In genomic region chr5:132737982-132738770, GRCh38 we compare ENCODE assay signal across 8 cellular contexts. TPM values are rescaled to one million over a fixed set of nuclear protein-coding genes. Genes with fewer than 3 reads are reported as not detected.
DNase-seq lines count a peak whose midpoint lies in the region; ATAC-seq and TF ChIP-seq lines count a peak whose summit lies in the region.

No MANE protein-coding gene starts in this region.

- H3K4me1 ChIP-seq in testis = peaks cover 7% of the 10 kb centered on the region

- 41% methylated on average over 10 of the region's 10 CpGs for WGBS in testis, 2 donors

- H3K9me3 Mint-ChIP-seq in T-helper 2 cell treated with Interferon-gamma antibody and Interleukin-4, amounts not matched to agents 5 μg/mL and 100 μg/mL, for 36 hours = no peaks in the 10 kb centered on the region
- peaks cover 6% of the 10 kb centered on the region for H3K9me3 Mint-ChIP-seq in stimulated activated memory B cell treated with anti-CD40 and anti-IgM and Interleukin-4, amounts not matched to agents 10 μg/mL and 1 μg/mL and 100 μg/mL, for 72 hours

- DNase-seq in T-helper 2 cell treated with Interferon-gamma antibody and Interleukin-4, amounts not matched to agents 5 μg/mL and 100 μg/mL, for 36 hours (ENCODE audit: low spot score) = no peak
- DNase-seq in T-helper 2 cell (no peak), T-helper 17 cell (no peak), foreskin fibroblast (no peak), testis (no peak)

- H3K4me3 Mint-ChIP-seq in T-helper 2 cell treated with Interferon-gamma antibody and Interleukin-4, amounts not matched to agents 5 μg/mL and 100 μg/mL, for 36 hours = peak overlapping the region; percentile 90
- H3K4me3 Mint-ChIP-seq in T-helper 17 cell = peak overlapping the region; percentile 55
- peak overlapping the region; percentile 81 for H3K4me3 Mint-ChIP-seq in stimulated activated memory B cell treated with anti-CD40 and anti-IgM and Interleukin-4, amounts not matched to agents 10 μg/mL and 1 μg/mL and 100 μg/mL, for 72 hours

- H3K9me3 ChIP-seq in T-helper 17 cell (ENCODE audit: control insufficient read depth, low read length, poor library complexity, severe bottlenecking) = no peaks in the 10 kb centered on the region
- no peaks in the 10 kb centered on the region for H3K9me3 ChIP-seq in testis

- H3K27ac ChIP-seq in testis = peak overlapping the region in 1 of 2 donors; percentile 80

- no peak for TF ChIP-seq CTCF in foreskin fibroblast (IDR thresholded peaks at IDR 0.05; ENCODE audit: low read depth, low read length)
- no peak for TF ChIP-seq CTCF in testis (IDR thresholded peaks at IDR 0.05)

- TF ChIP-seq POLR2A in testis (IDR thresholded peaks at IDR 0.05) = no peak

- peaks cover 37% of the 10 kb centered on the region for H3K4me1 Mint-ChIP-seq in T-helper 2 cell treated with Interferon-gamma antibody and Interleukin-4, amounts not matched to agents 5 μg/mL and 100 μg/mL, for 36 hours (ENCODE audit: low read depth)
- peaks cover 33% of the 10 kb centered on the region for H3K4me1 Mint-ChIP-seq in T-helper 17 cell
- peaks cover 27% of the 10 kb centered on the region for H3K4me1 Mint-ChIP-seq in stimulated activated memory B cell treated with anti-CD40 and anti-IgM and Interleukin-4, amounts not matched to agents 10 μg/mL and 1 μg/mL and 100 μg/mL, for 72 hours

- H3K27me3 Mint-ChIP-seq in T-helper 2 cell treated with Interferon-gamma antibody and Interleukin-4, amounts not matched to agents 5 μg/mL and 100 μg/mL, for 36 hours (ENCODE audit: low read depth) = peaks cover 35% of the 10 kb centered on the region
- H3K27me3 Mint-ChIP-seq in T-helper 17 cell = no peaks in the 10 kb centered on the region
- H3K27me3 Mint-ChIP-seq in stimulated activated memory B cell treated with anti-CD40 and anti-IgM and Interleukin-4, amounts not matched to agents 10 μg/mL and 1 μg/mL and 100 μg/mL, for 72 hours = peaks cover 14% of the 10 kb centered on the region

- H3K4me3 ChIP-seq in foreskin fibroblast (ENCODE audit: low read depth in 1 of 2, low read length in 2 of 2) = peak overlapping the region; percentile 82 to 85
- H3K4me3 ChIP-seq in testis = peak overlapping the region in 1 of 2 donors; percentile 79

- peaks cover 8% of the 10 kb centered on the region for H3K36me3 Mint-ChIP-seq in T-helper 2 cell treated with Interferon-gamma antibody and Interleukin-4, amounts not matched to agents 5 μg/mL and 100 μg/mL, for 36 hours (ENCODE audit: low read depth)
- H3K36me3 Mint-ChIP-seq in T-helper 17 cell (ENCODE audit: low read depth) = peaks cover 8% of the 10 kb centered on the region
- peaks cover 10% of the 10 kb centered on the region for H3K36me3 Mint-ChIP-seq in stimulated activated memory B cell treated with anti-CD40 and anti-IgM and Interleukin-4, amounts not matched to agents 10 μg/mL and 1 μg/mL and 100 μg/mL, for 72 hours

- ATAC-seq in T-helper 17 cell (no peak), esophagus mucosa (no peak), HG02759 (IDR thresholded peaks at IDR 0.05; ENCODE audit: unreplicated experiment) (no peak)
- no peak for ATAC-seq in stimulated activated memory B cell treated with anti-CD40 and anti-IgM and Interleukin-4, amounts not matched to agents 10 μg/mL and 1 μg/mL and 100 μg/mL, for 72 hours

- H3K36me3 ChIP-seq in testis (ENCODE audit: low read depth, missing control alignments) = no peaks in the 10 kb centered on the region

- intact Hi-C loops in testis (cut with DNase I; ENCODE audit: low total_unique reads) = no loop called here

- peak overlapping the region; percentile 89 for H3K27ac Mint-ChIP-seq in T-helper 2 cell treated with Interferon-gamma antibody and Interleukin-4, amounts not matched to agents 5 μg/mL and 100 μg/mL, for 36 hours
- peak overlapping the region; percentile 89 for H3K27ac Mint-ChIP-seq in T-helper 17 cell
- peak overlapping the region; percentile 66 for H3K27ac Mint-ChIP-seq in stimulated activated memory B cell treated with anti-CD40 and anti-IgM and Interleukin-4, amounts not matched to agents 10 μg/mL and 1 μg/mL and 100 μg/mL, for 72 hours

- H3K27me3 ChIP-seq in testis = no peaks in the 10 kb centered on the region

RNA-seq across cellular contexts. Expression of gene KIF3A, which starts 0.8 kb away (rescaled TPM):
- total RNA-seq in T-helper 17 cell (10 to 100 TPM; 12.6 to 17.9 TPM), esophagus mucosa (5.5 TPM), testis (10 to 100 TPM; 30.8 to 38.6 TPM)
- 23.2 TPM for polyA plus RNA-seq in testis (ENCODE audit: insufficient read depth, low read depth, low replicate concordance)

RNA-seq across cellular contexts. Expression of gene CCNI2, which starts 9.1 kb away (rescaled TPM):
- total RNA-seq in T-helper 17 cell (10 to 100 TPM in 1 of 2 donors, 1 to 10 TPM in 1; 8.7 to 13.7 TPM), esophagus mucosa (not detected), testis (1 to 10 TPM; 2.7 to 4.5 TPM)
- 1.1 TPM for polyA plus RNA-seq in testis (ENCODE audit: insufficient read depth, low read depth, low replicate concordance)

RNA-seq across cellular contexts. Expression of gene SEPTIN8, which starts 38.9 kb away (rescaled TPM):
- total RNA-seq in T-helper 17 cell (1 to 10 TPM; 8.0 to 8.8 TPM), esophagus mucosa (46.0 TPM), testis (10 to 100 TPM; 12.4 to 13.9 TPM)
- 16.4 TPM for polyA plus RNA-seq in testis (ENCODE audit: insufficient read depth, low read depth, low replicate concordance)
